ENCODE assay signal across 8 cellular contexts in genomic region chr17:45270828-45271418, GRCh38. TPM values are rescaled to one million over a fixed set of nuclear protein-coding genes. Genes with fewer than 3 reads are reported as not detected.
DNase-seq lines count a peak whose midpoint lies in the region; ATAC-seq, FAIRE-seq and TF ChIP-seq lines count a peak whose summit lies in the region.

No MANE protein-coding gene starts in this region.

- no peaks in the 10 kb centered on the region for H3K4me1 Mint-ChIP-seq in CD4-positive, alpha-beta T cell (ENCODE audit: low read depth)
- peaks cover 15% of the 10 kb centered on the region for H3K4me1 Mint-ChIP-seq in activated T-cell treated with anti-CD3 and anti-CD28 coated beads, Interleukin-2, amount 50 U/mL, for 4 hours (ENCODE audit: low read depth)

- intact Hi-C loops in CD4-positive, alpha-beta T cell (cut with DNase I, micrococcal nuclease) = loop anchor here (1.0 to 2.0 kb wide), 3 partner anchors 24 to 52 kb away; no protein-coding TSS in a partner anchor
- intact Hi-C loops in left ventricle myocardium superior (cut with micrococcal nuclease) = no loop called here

- no peak overlapping the region for H3K4me3 Mint-ChIP-seq in CD4-positive, alpha-beta T cell
- no peak overlapping the region for H3K4me3 Mint-ChIP-seq in activated T-cell treated with anti-CD3 and anti-CD28 coated beads, Interleukin-2, amount 50 U/mL, for 4 hours

- DNase-seq in CD4-positive, alpha-beta T cell = peak; percentile 27 to 71 (median 48)
- DNase-seq in activated T-cell treated with anti-CD3 and anti-CD28 coated beads, Interleukin-2, amount 50 U/mL, for 4 hours = peak; percentile 55
- DNase-seq in left ventricle myocardium superior = no peak
- DNase-seq in stimulated activated CD8-positive, alpha-beta memory T cell treated with anti-CD3 and anti-CD28 coated beads, Interleukin-2, amount 100 ng/mL, for 48 hours (ENCODE audit: low read depth in 2 of 2) = peak; percentile 34 to 49
- DNase-seq in H54 (ENCODE audit: insufficient read length, low spot score) = no peak

- no peaks in the 10 kb centered on the region for H3K9me3 ChIP-seq in CD4-positive, alpha-beta T cell (ENCODE audit: control insufficient read depth, low read length)

- no peak for FAIRE-seq in H54 (lab: Jason Lieb, UNC)

- H3K9me3 Mint-ChIP-seq in CD4-positive, alpha-beta T cell = no peaks in the 10 kb centered on the region
- H3K9me3 Mint-ChIP-seq in activated T-cell treated with anti-CD3 and anti-CD28 coated beads, Interleukin-2, amount 50 U/mL, for 4 hours = no peaks in the 10 kb centered on the region

- no peak overlapping the region for H3K27ac Mint-ChIP-seq in CD4-positive, alpha-beta T cell

- TF ChIP-seq CTCF in CD4-positive, alpha-beta T cell (IDR thresholded peaks at IDR 0.05) = peak; percentile 71
- peak; percentile 58 for TF ChIP-seq CTCF in LNCAP (IDR thresholded peaks at IDR 0.05)

- POLR2A ChIA-PET in CD4-positive, alpha-beta T cell (lab: Charles Lee) = interaction anchor here (0.7 to 1.7 kb wide), 5 partner anchors 16 to 123 kb away, joined by 3 to 6 read pairs (median 3); partner anchors contain the start of genes HEXIM1 and MAP3K14

- ATAC-seq in CD4-positive, alpha-beta T cell (ENCODE audit: poor library complexity) = peak; percentile 85
- peak; percentile 69 to 79 for ATAC-seq in activated T-cell treated with anti-CD3 and anti-CD28 coated beads, Interleukin-2, amount 50 U/mL, for 4 hours
- ATAC-seq in left ventricle myocardium superior (peak; percentile 30), GM18519 (IDR thresholded peaks at IDR 0.05; ENCODE audit: low FRiP score, unreplicated experiment) (no peak), GM18867 (IDR thresholded peaks at IDR 0.05; ENCODE audit: unreplicated experiment) (no peak)

- no peaks in the 10 kb centered on the region for H3K27me3 Mint-ChIP-seq in CD4-positive, alpha-beta T cell
- H3K27me3 Mint-ChIP-seq in activated T-cell treated with anti-CD3 and anti-CD28 coated beads, Interleukin-2, amount 50 U/mL, for 4 hours (ENCODE audit: low read depth) = no peaks in the 10 kb centered on the region

- CTCF ChIA-PET in CD4-positive, alpha-beta T cell (lab: Charles Lee) = interaction anchor here (0.5 to 3.2 kb wide), 9 partner anchors 15 to 115 kb away, joined by 3 to 18 read pairs (median 4); no protein-coding TSS in a partner anchor

- no peaks in the 10 kb centered on the region for H3K27me3 ChIP-seq in CD4-positive, alpha-beta T cell (ENCODE audit: control insufficient read depth, insufficient read depth, low read length)

- no peak overlapping the region for H3K27ac ChIP-seq in CD4-positive, alpha-beta T cell (ENCODE audit: low read depth, low read length)

- H3K36me3 Mint-ChIP-seq in CD4-positive, alpha-beta T cell (ENCODE audit: low read depth) = peaks cover 75% of the 10 kb centered on the region
- peaks cover 30% of the 10 kb centered on the region for H3K36me3 Mint-ChIP-seq in activated T-cell treated with anti-CD3 and anti-CD28 coated beads, Interleukin-2, amount 50 U/mL, for 4 hours (ENCODE audit: insufficient read depth)

- no peak for TF ChIP-seq POLR2A in H54 (IDR thresholded peaks at IDR 0.05; ENCODE audit: low read depth, low read length)

RNA-seq across cellular contexts. Expression of gene SPATA32, which starts 9.0 kb away (rescaled TPM):
- under 1 TPM; 0.20 to 0.27 TPM for total RNA-seq in CD4-positive, alpha-beta T cell
- total RNA-seq in activated T-cell treated with anti-CD3 and anti-CD28 coated beads, Interleukin-2, amount 50 U/mL, for 4 hours = under 1 TPM; 0.25 to 0.63 (median 0.27) TPM
- not detected for total RNA-seq in left ventricle myocardium superior

RNA-seq across cellular contexts. Expression of gene MAP3K14, which starts 45.9 kb away (rescaled TPM):
- 10 to 100 TPM; 41.4 to 46.5 TPM for total RNA-seq in CD4-positive, alpha-beta T cell
- 10 to 100 TPM; 76.3 to 88.2 (median 85.8) TPM for total RNA-seq in activated T-cell treated with anti-CD3 and anti-CD28 coated beads, Interleukin-2, amount 50 U/mL, for 4 hours
- 16.6 TPM for total RNA-seq in left ventricle myocardium superior

RNA-seq across cellular contexts. Expression of gene FMNL1, which starts 49.2 kb away (rescaled TPM):
- total RNA-seq in CD4-positive, alpha-beta T cell = 100 to 1,000 TPM; 378 to 387 TPM
- 100 to 1,000 TPM; 141 to 190 (median 158) TPM for total RNA-seq in activated T-cell treated with anti-CD3 and anti-CD28 coated beads, Interleukin-2, amount 50 U/mL, for 4 hours
- total RNA-seq in left ventricle myocardium superior = 14.0 TPM

Comparison
In these comparisons a context has a peak if more than half of its experiments do, and no peak if none do; other contexts are left out.
1. ATAC-seq: peak in CD4-positive, alpha-beta T cell (single experiment), activated T-cell treated with anti-CD3 and anti-CD28 coated beads, Interleukin-2, amount 50 U/mL, for 4 hours (2 of 2) and left ventricle myocardium superior (single experiment); none in GM18519 (single experiment) and GM18867 (single experiment).
2. DNase-seq: peak in CD4-positive, alpha-beta T cell (10 of 10), activated T-cell treated with anti-CD3 and anti-CD28 coated beads, Interleukin-2, amount 50 U/mL, for 4 hours (single experiment) and stimulated activated CD8-positive, alpha-beta memory T cell treated with anti-CD3 and anti-CD28 coated beads, Interleukin-2, amount 100 ng/mL, for 48 hours (2 of 2); none in left ventricle myocardium superior (single experiment) and H54 (single experiment).